Comparison of ENCODE assay signal across 12 cellular contexts in the genomic region with DNA sequence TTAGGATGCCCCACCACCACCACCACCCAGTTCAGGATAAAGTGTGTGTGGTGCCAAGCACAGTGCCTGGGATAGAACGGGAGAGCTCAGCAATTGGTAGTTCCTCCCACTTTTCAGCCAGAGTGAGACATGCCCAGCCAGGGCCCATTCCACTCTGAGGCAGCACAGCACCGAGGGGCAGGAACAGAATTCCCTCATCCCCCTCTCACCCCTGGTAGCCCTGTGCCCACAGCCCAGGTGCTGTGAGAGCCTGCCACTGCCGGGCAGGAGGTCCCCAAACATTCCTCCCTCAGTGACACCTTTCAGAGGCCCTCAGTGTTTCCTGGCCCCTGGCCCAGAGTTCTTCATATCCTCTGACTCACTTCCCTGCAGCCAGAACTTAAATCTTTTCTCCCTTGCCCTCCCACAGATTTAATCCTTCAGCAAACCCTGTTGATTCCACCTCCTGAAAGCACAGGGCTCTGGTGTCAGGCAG. TPM values are rescaled to one million over a fixed set of nuclear protein-coding genes. Genes with fewer than 3 reads are reported as not detected.
DNase-seq lines count a peak whose midpoint lies in the region; ATAC-seq and TF ChIP-seq lines count a peak whose summit lies in the region.
"Had no signal": no experiment of that assay in that cellular context is flagged by ENCODE, and none has a peak within 500 bp of the region (broad histone marks: within the 10 kb centered on the region; RNA-seq: fewer than 3 reads in every experiment).

No MANE protein-coding gene starts in this region.

- no peaks in the 10 kb centered on the region for H3K27me3 Mint-ChIP-seq in stimulated activated naive CD8-positive, alpha-beta T cell treated with anti-CD3 and anti-CD28 coated beads, Interleukin-15, amount 100 ng/mL, for 72 hours

- no peak overlapping the region for H3K27ac ChIP-seq in foreskin keratinocyte
- H3K27ac ChIP-seq: BLaER1 treated with 17β-estradiol and CSF1 and Interleukin-3, amounts not matched to agents 10 nM and 100 nM; SK-N-MC had no signal

- H3K27me3 ChIP-seq in foreskin keratinocyte, result no peaks in the 10 kb centered on the region

- H3K4me1 Mint-ChIP-seq in stimulated activated naive CD8-positive, alpha-beta T cell treated with anti-CD3 and anti-CD28 coated beads, Interleukin-15, amount 100 ng/mL, for 72 hours, result no peaks in the 10 kb centered on the region

- DNase-seq in stimulated activated naive CD8-positive, alpha-beta T cell treated with anti-CD3 and anti-CD28 coated beads, Interleukin-15, amount 100 ng/mL, for 72 hours, result no peak
- DNase-seq in stimulated activated naive CD8-positive, alpha-beta T cell treated with anti-CD3 and anti-CD28 coated beads, Interleukin-15, Interleukin-2, amounts not matched to agents 100 U/mL and 50 U/mL, for 24 hours, result no peak
- DNase-seq in foreskin keratinocyte, result peak; percentile 45 to 71
- no peak for DNase-seq in activated CD8-positive, alpha-beta memory T cell treated with anti-CD3 and anti-CD28 coated beads, Interleukin-2, amount 50 U/mL, for 4 hours

- no peak overlapping the region for H3K4me3 Mint-ChIP-seq in stimulated activated naive CD8-positive, alpha-beta T cell treated with anti-CD3 and anti-CD28 coated beads, Interleukin-15, amount 100 ng/mL, for 72 hours
- H3K4me3 Mint-ChIP-seq: nephron progenitor cell had no signal

- no peaks in the 10 kb centered on the region for H3K9me3 Mint-ChIP-seq in stimulated activated naive CD8-positive, alpha-beta T cell treated with anti-CD3 and anti-CD28 coated beads, Interleukin-15, amount 100 ng/mL, for 72 hours

- no peaks in the 10 kb centered on the region for H3K4me1 ChIP-seq in foreskin keratinocyte

- no peak overlapping the region for H3K27ac Mint-ChIP-seq in stimulated activated naive CD8-positive, alpha-beta T cell treated with anti-CD3 and anti-CD28 coated beads, Interleukin-15, amount 100 ng/mL, for 72 hours
- H3K27ac Mint-ChIP-seq: nephron progenitor cell had no signal

- no peak for TF ChIP-seq CTCF in foreskin keratinocyte (conservative IDR thresholded peaks at IDR 0.05)

- peak; percentile 38 for ATAC-seq in stimulated activated naive CD8-positive, alpha-beta T cell treated with anti-CD3 and anti-CD28 coated beads, Interleukin-15, amount 100 ng/mL, for 72 hours
- no peak for ATAC-seq in stimulated activated naive CD8-positive, alpha-beta T cell treated with anti-CD3 and anti-CD28 coated beads, Interleukin-15, Interleukin-2, amounts not matched to agents 100 U/mL and 50 U/mL, for 24 hours
- ATAC-seq in SK-N-SH treated with all-trans-retinoic acid at 6 μM for 48 hours, result peak; percentile 68
- peak; percentile 77 for ATAC-seq in foreskin keratinocyte
- ATAC-seq in GM19395 (IDR thresholded peaks at IDR 0.05; ENCODE audit: unreplicated experiment), result no peak
- no peak for ATAC-seq in activated CD4-positive, CD25-positive, alpha-beta regulatory T cell treated with anti-CD3 and anti-CD28 coated beads, Interleukin-2, amount 50 U/mL, for 24 hours
- ATAC-seq in HG02938 (IDR thresholded peaks at IDR 0.05; ENCODE audit: unreplicated experiment), result no peak

TF ChIP-seq in SK-N-SH treated with all-trans-retinoic acid at 6 μM for 48 hours, 23 proteins besides CTCF, POLR2A, EP300 and RAD21:
- TF ChIP-seq, protein P1, sequence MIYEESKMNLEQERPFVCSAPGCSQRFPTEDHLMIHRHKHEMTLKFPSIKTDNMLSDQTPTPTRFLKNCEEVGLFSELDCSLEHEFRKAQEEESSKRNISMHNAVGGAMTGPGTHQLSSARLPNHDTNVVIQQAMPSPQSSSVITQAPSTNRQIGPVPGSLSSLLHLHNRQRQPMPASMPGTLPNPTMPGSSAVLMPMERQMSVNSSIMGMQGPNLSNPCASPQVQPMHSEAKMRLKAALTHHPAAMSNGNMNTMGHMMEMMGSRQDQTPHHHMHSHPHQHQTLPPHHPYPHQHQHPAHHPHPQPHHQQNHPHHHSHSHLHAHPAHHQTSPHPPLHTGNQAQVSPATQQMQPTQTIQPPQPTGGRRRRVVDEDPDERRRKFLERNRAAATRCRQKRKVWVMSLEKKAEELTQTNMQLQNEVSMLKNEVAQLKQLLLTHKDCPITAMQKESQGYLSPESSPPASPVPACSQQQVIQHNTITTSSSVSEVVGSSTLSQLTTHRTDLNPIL (CRISPR knock-in tag; IDR thresholded peaks at IDR 0.05; ENCODE audit: low read depth), result no peak
- no peak for TF ChIP-seq ESRRG (CRISPR knock-in tag; IDR thresholded peaks at IDR 0.05)
- TF ChIP-seq ISL1 (CRISPR knock-in tag; IDR thresholded peaks at IDR 0.05), result no peak
- TF ChIP-seq RARB (CRISPR knock-in tag; IDR thresholded peaks at IDR 0.05), result no peak
- no peak for TF ChIP-seq PPARA (CRISPR knock-in tag; IDR thresholded peaks at IDR 0.05; ENCODE audit: borderline replicate concordance)
- TF ChIP-seq TCF4 (CRISPR knock-in tag; IDR thresholded peaks at IDR 0.05; ENCODE audit: borderline replicate concordance), result no peak
- no peak for TF ChIP-seq ZFP3 (CRISPR knock-in tag; IDR thresholded peaks at IDR 0.05)
- TF ChIP-seq ZNF70 (CRISPR knock-in tag; IDR thresholded peaks at IDR 0.05), result no peak
- TF ChIP-seq, protein P2, sequence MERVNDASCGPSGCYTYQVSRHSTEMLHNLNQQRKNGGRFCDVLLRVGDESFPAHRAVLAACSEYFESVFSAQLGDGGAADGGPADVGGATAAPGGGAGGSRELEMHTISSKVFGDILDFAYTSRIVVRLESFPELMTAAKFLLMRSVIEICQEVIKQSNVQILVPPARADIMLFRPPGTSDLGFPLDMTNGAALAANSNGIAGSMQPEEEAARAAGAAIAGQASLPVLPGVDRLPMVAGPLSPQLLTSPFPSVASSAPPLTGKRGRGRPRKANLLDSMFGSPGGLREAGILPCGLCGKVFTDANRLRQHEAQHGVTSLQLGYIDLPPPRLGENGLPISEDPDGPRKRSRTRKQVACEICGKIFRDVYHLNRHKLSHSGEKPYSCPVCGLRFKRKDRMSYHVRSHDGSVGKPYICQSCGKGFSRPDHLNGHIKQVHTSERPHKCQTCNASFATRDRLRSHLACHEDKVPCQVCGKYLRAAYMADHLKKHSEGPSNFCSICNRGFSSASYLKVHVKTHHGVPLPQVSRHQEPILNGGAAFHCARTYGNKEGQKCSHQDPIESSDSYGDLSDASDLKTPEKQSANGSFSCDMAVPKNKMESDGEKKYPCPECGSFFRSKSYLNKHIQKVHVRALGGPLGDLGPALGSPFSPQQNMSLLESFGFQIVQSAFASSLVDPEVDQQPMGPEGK (CRISPR knock-in tag; IDR thresholded peaks at IDR 0.05; ENCODE audit: borderline replicate concordance), result no peak
TF ChIP-seq in SK-N-SH treated with all-trans-retinoic acid at 6 μM for 48 hours: peak in this region for 0.

RNA-seq across cellular contexts. Expression of a gene that starts 8.1 kb away (rescaled TPM):
- total RNA-seq in foreskin keratinocyte, result not detected in 2 replicates
- not detected in 2 replicates for polyA plus RNA-seq in foreskin keratinocyte
- total RNA-seq: urinary bladder had no signal
- polyA plus RNA-seq: urinary bladder had no signal

RNA-seq across cellular contexts. Expression of a gene that starts 25.2 kb away (rescaled TPM):
- not detected in 2 replicates for total RNA-seq in foreskin keratinocyte
- not detected in 2 replicates for polyA plus RNA-seq in foreskin keratinocyte
- total RNA-seq: urinary bladder had no signal
- polyA plus RNA-seq: urinary bladder had no signal

Comparison
In these comparisons a context has a peak if more than half of its experiments do, and no peak if none do; other contexts are left out.
1. ATAC-seq: peak in stimulated activated naive CD8-positive, alpha-beta T cell treated with anti-CD3 and anti-CD28 coated beads, Interleukin-15, amount 100 ng/mL, for 72 hours (single experiment), SK-N-SH treated with all-trans-retinoic acid at 6 μM for 48 hours (single experiment) and foreskin keratinocyte (single experiment); none in stimulated activated naive CD8-positive, alpha-beta T cell treated with anti-CD3 and anti-CD28 coated beads, Interleukin-15, Interleukin-2, amounts not matched to agents 100 U/mL and 50 U/mL, for 24 hours (single experiment), GM19395 (single experiment), activated CD4-positive, CD25-positive, alpha-beta regulatory T cell treated with anti-CD3 and anti-CD28 coated beads, Interleukin-2, amount 50 U/mL, for 24 hours (0 of 2) and HG02938 (single experiment).
2. DNase-seq: peak in foreskin keratinocyte (2 of 2); none in stimulated activated naive CD8-positive, alpha-beta T cell treated with anti-CD3 and anti-CD28 coated beads, Interleukin-15, amount 100 ng/mL, for 72 hours (0 of 2), stimulated activated naive CD8-positive, alpha-beta T cell treated with anti-CD3 and anti-CD28 coated beads, Interleukin-15, Interleukin-2, amounts not matched to agents 100 U/mL and 50 U/mL, for 24 hours (single experiment) and activated CD8-positive, alpha-beta memory T cell treated with anti-CD3 and anti-CD28 coated beads, Interleukin-2, amount 50 U/mL, for 4 hours (single experiment).